8 cellular contexts compared by ENCODE assay signal in the genomic region with DNA sequence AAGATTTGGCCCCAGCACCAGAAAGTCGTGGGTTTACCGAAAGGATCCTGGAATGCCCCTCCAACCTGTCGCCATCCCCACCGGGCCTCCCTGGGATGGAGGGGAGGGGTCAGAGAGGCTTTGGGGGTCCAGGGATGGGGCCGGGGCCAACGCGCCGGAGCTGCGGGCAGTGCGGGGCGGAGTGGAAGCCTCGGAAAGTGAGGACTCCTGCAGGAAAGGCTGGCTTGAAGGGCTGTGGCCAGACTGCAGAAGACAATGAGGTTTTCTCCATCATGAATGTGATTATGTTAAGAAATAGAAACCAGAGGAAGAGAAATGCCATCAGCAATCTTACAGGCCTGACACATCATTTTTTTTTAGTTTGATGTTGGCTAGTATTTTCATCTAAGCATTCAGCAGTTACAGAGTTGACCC. TPM values are rescaled to one million over a fixed set of nuclear protein-coding genes. Genes with fewer than 3 reads are reported as not detected.
DNase-seq lines count a peak whose midpoint lies in the region; ATAC-seq and TF ChIP-seq lines count a peak whose summit lies in the region.

No MANE protein-coding gene starts in this region.

- in situ Hi-C loops in brain microvascular endothelial cell (cut with HindIII; ENCODE audit: low pct_ligation_motif_present, low sequenced_read_pairs), result no loop called here

- H3K4me1 ChIP-seq in BLaER1 treated with 17β-estradiol and CSF1 and Interleukin-3, amounts not matched to agents 10 nM and 100 nM, result peaks cover 38 to 50% (median 46%) of the 10 kb centered on the region in 10 experiments
- peaks cover 6% of the 10 kb centered on the region for H3K4me1 ChIP-seq in iPS-20b (ENCODE audit: insufficient read depth, low read length)
- peaks cover 18% of the 10 kb centered on the region for H3K4me1 ChIP-seq in skeletal muscle satellite cell (ENCODE audit: control insufficient read depth, insufficient read depth, low read length)

- H3K36me3 ChIP-seq in BLaER1 treated with 17β-estradiol and CSF1 and Interleukin-3, amounts not matched to agents 10 nM and 100 nM, result peaks cover 14 to 25% (median 20%) of the 10 kb centered on the region in 11 experiments
- peaks cover 6% of the 10 kb centered on the region for H3K36me3 ChIP-seq in brain microvascular endothelial cell (replicated peaks)
- H3K36me3 ChIP-seq in iPS-20b (ENCODE audit: insufficient read depth, low read depth, low read length), result peaks cover 7% of the 10 kb centered on the region
- H3K36me3 ChIP-seq in skeletal muscle satellite cell (ENCODE audit: insufficient read depth, low read length), result peaks cover 5% of the 10 kb centered on the region

- peak overlapping the region; percentile 87 to 100 (median 98) for H3K4me3 ChIP-seq in BLaER1 treated with 17β-estradiol and CSF1 and Interleukin-3, amounts not matched to agents 10 nM and 100 nM
- H3K4me3 ChIP-seq in brain microvascular endothelial cell (ENCODE audit: low read depth, low read length), result peak overlapping the region; percentile 95
- H3K4me3 ChIP-seq in iPS-20b (ENCODE audit: low read length), result peak overlapping the region; percentile 81
- H3K4me3 ChIP-seq in skeletal muscle satellite cell (ENCODE audit: low read length), result peak overlapping the region; percentile 97

- DNase-seq in RPMI8226 (peak; percentile 60), brain microvascular endothelial cell (no peak)
- DNase-seq in effector CD8-positive, alpha-beta T cell (lab: John Stamatoyannopoulos, UW), result no peak

- no peak for TF ChIP-seq CTCF in brain microvascular endothelial cell (IDR thresholded peaks at IDR 0.05; ENCODE audit: low read depth, low read length, missing control alignments)

- H3K9ac ChIP-seq in BLaER1 treated with 17β-estradiol and CSF1 and Interleukin-3, amounts not matched to agents 10 nM and 100 nM, result peak overlapping the region; percentile 96 to 100 (median 99)
- H3K9ac ChIP-seq in iPS-20b (ENCODE audit: low read depth, low read length) (peak overlapping the region; percentile 98), skeletal muscle satellite cell (ENCODE audit: low read depth, low read length) (peak overlapping the region; percentile 95)

- H3K4me2 ChIP-seq in BLaER1 treated with 17β-estradiol and CSF1 and Interleukin-3, amounts not matched to agents 10 nM and 100 nM, result peak overlapping the region; percentile 86 to 99 (median 93)
- H3K4me2 ChIP-seq in skeletal muscle satellite cell (ENCODE audit: low read length), result peak overlapping the region; percentile 86

- H3K27ac ChIP-seq in BLaER1 treated with 17β-estradiol and CSF1 and Interleukin-3, amounts not matched to agents 10 nM and 100 nM, result peak overlapping the region; percentile 91 to 99 (median 98)
- peak overlapping the region; percentile 94 for H3K27ac ChIP-seq in brain microvascular endothelial cell
- H3K27ac ChIP-seq in iPS-20b (ENCODE audit: low read length), result peak overlapping the region; percentile 96

- ATAC-seq in GM18873 (IDR thresholded peaks at IDR 0.05; ENCODE audit: low FRiP score, unreplicated experiment) (peak; percentile 10), HG03108 (IDR thresholded peaks at IDR 0.05; ENCODE audit: unreplicated experiment) (peak; percentile 17)

- H3K9me3 ChIP-seq in BLaER1 treated with 17β-estradiol and CSF1 and Interleukin-3, amounts not matched to agents 10 nM and 100 nM (replicated peaks in 1 of 11), result no peaks in the 10 kb centered on the region
- H3K9me3 ChIP-seq in iPS-20b (ENCODE audit: insufficient read depth, low read depth, low read length) (no peaks in the 10 kb centered on the region), skeletal muscle satellite cell (replicated peaks; ENCODE audit: low read length) (no peaks in the 10 kb centered on the region)

- H3K27me3 ChIP-seq in BLaER1 treated with 17β-estradiol and CSF1 and Interleukin-3, amounts not matched to agents 10 nM and 100 nM, result no peaks in the 10 kb centered on the region
- no peaks in the 10 kb centered on the region for H3K27me3 ChIP-seq in brain microvascular endothelial cell (replicated peaks)
- no peaks in the 10 kb centered on the region for H3K27me3 ChIP-seq in iPS-20b (ENCODE audit: insufficient read depth, low read length)
- no peaks in the 10 kb centered on the region for H3K27me3 ChIP-seq in skeletal muscle satellite cell (ENCODE audit: control insufficient read depth, insufficient read depth, low read length)

- peaks cover 29 to 50% (median 44%) of the 10 kb centered on the region in 11 experiments for H4K20me1 ChIP-seq in BLaER1 treated with 17β-estradiol and CSF1 and Interleukin-3, amounts not matched to agents 10 nM and 100 nM

RNA-seq across cellular contexts. Expression of a gene that starts 0.7 kb away (rescaled TPM):
- total RNA-seq in skeletal muscle satellite cell (2012; rRNA removed), result 32.4 and 38.2 TPM in 2 replicates
